Comparison of ENCODE assay signal across 17 cellular contexts in the genomic region with DNA sequence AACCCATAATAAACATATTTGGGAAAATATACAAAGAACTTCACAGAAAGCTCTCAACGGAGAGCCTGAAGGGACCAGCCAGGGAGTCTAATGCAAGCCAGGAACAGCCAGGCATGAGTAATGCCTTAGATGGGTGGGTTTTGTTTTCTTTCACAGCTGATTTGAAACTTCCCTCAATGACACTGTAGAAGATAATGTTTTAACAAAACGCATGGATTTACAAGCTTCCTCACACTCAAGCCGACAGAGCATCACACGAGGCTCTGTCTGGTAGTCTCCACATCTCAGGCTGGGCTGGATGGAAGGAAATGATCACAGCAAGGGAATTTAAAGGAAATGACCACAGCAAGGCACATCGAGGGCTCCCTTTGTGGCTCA.
DNase-seq lines count a peak whose midpoint lies in the region; ATAC-seq and TF ChIP-seq lines count a peak whose summit lies in the region.
"Had no signal": no experiment of that assay in that cellular context is flagged by ENCODE, and none has a peak within 500 bp of the region (broad histone marks: within the 10 kb centered on the region; RNA-seq: fewer than 3 reads in every experiment).

No MANE protein-coding gene starts in this region.

- POLR2A ChIA-PET in MCF 10A (lab: Yijun Ruan, JAX) = interaction anchor here (1.1 kb wide), 1 partner anchor 384 kb away, joined by 3 read pairs; no protein-coding TSS in a partner anchor

- intact Hi-C loops in breast epithelium (cut with DNase I; ENCODE audit: low total_unique reads) (no loop called here), MCF 10A (cut with micrococcal nuclease) (no loop called here), aorta (cut with DNase I) (loop anchor here in 1 of 2 donors (5.0 kb wide), 1 partner anchor 50 kb away; no protein-coding TSS in a partner anchor)

- no peaks in the 10 kb centered on the region for H3K79me2 ChIP-seq in fibroblast of lung (ENCODE audit: control insufficient read depth, insufficient read depth, low read length)

- H3K4me2 ChIP-seq in fibroblast of lung (ENCODE audit: extremely low read depth, insufficient read depth, low read length) = peak overlapping the region; percentile 66

- ATAC-seq in aorta (ENCODE audit: low FRiP score) (peak; percentile 80), HG03571 (IDR thresholded peaks at IDR 0.05; ENCODE audit: unreplicated experiment) (no peak), GM21619 (IDR thresholded peaks at IDR 0.05; ENCODE audit: unreplicated experiment) (no peak)
- ATAC-seq: HCT116, natural killer cell, Panc1 had no signal

- DNase-seq in breast epithelium (ENCODE audit: low spot score in 2 of 2) (no peak), MCF 10A (ENCODE audit: unreplicated experiment) (no peak), fibroblast of lung (ENCODE audit: low read depth in 2 of 2) (peak; percentile 61 to 62), aorta (no peak), NCI-H128 (lab: John Stamatoyannopoulos, UW; ENCODE audit: unreplicated experiment) (no peak)
- DNase-seq: activated CD4-positive, alpha-beta T cell treated with anti-CD3 and anti-CD28 coated beads, Interleukin-2, amount 50 U/mL, for 4 hours; activated gamma-delta T cell treated with Interleukin-2 at 50 U/mL for 16 hours; Calu3; natural killer cell; NCI-H1092 had no signal

- no peaks in the 10 kb centered on the region for H3K27me3 Mint-ChIP-seq in MCF 10A (ENCODE audit: insufficient read depth, unreplicated experiment)

- H4K20me1 ChIP-seq in fibroblast of lung (ENCODE audit: control insufficient read depth, extremely low read depth, insufficient read depth, low read length) = no peaks in the 10 kb centered on the region

- H3K27me3 ChIP-seq in breast epithelium (no peaks in the 10 kb centered on the region), fibroblast of lung (ENCODE audit: control insufficient read depth, insufficient read depth, low read length) (no peaks in the 10 kb centered on the region), muscle layer of duodenum (ENCODE audit: low read depth, low read length) (no peaks in the 10 kb centered on the region), aorta (ENCODE audit: control insufficient read depth in 1 of 2, insufficient read depth in 2 of 2, low read length in 1 of 2) (no peaks in the 10 kb centered on the region)
- H3K27me3 ChIP-seq: tibial nerve had no signal

- H3K4me1 ChIP-seq in breast epithelium (no peaks in the 10 kb centered on the region), fibroblast of lung (ENCODE audit: control insufficient read depth, extremely low read depth, insufficient read depth, low read length) (peaks cover 3% of the 10 kb centered on the region), muscle layer of duodenum (ENCODE audit: control insufficient read depth in 1 of 2, insufficient read depth in 2 of 2, low read length in 2 of 2) (no peaks in the 10 kb centered on the region), aorta (ENCODE audit: control insufficient read depth in 1 of 2, insufficient read depth in 2 of 2, low read length in 2 of 2) (peaks cover 0 to 2% of the 10 kb centered on the region in 2 donors)

- H2AFZ ChIP-seq in fibroblast of lung (ENCODE audit: low read length) = no peak overlapping the region

- CTCF ChIA-PET in MCF 10A (lab: Yijun Ruan, JAX) = interaction anchor here (1.0 kb wide), 1 partner anchor 16 kb away, joined by 3 read pairs; no protein-coding TSS in a partner anchor

- H3K9ac ChIP-seq in fibroblast of lung (ENCODE audit: insufficient read depth, low read length) = no peak overlapping the region

- no peak overlapping the region for H3K4me3 Mint-ChIP-seq in MCF 10A (ENCODE audit: unreplicated experiment)
- H3K4me3 Mint-ChIP-seq: natural killer cell had no signal

- H3K9me3 Mint-ChIP-seq in MCF 10A (ENCODE audit: unreplicated experiment) = no peaks in the 10 kb centered on the region
- H3K9me3 Mint-ChIP-seq: natural killer cell had no signal

- H3K27ac ChIP-seq in breast epithelium = peak overlapping the region; percentile 68 to 73
- H3K27ac ChIP-seq in fibroblast of lung (ENCODE audit: insufficient read depth, low read length) = peak overlapping the region; percentile 78
- peak overlapping the region; percentile 16 for H3K27ac ChIP-seq in muscle layer of duodenum (ENCODE audit: low read length)
- peak overlapping the region; percentile 44 to 92 for H3K27ac ChIP-seq in aorta (ENCODE audit: low read depth in 1 of 2, low read length in 2 of 2)
- H3K27ac ChIP-seq: 22Rv1 had no signal

- H3K36me3 ChIP-seq in breast epithelium = no peaks in the 10 kb centered on the region
- H3K36me3 ChIP-seq in fibroblast of lung (ENCODE audit: control insufficient read depth, insufficient read depth, low read length) = no peaks in the 10 kb centered on the region
- H3K36me3 ChIP-seq in muscle layer of duodenum (ENCODE audit: control insufficient read depth in 1 of 2, insufficient read depth in 2 of 2, low read length in 2 of 2) = no peaks in the 10 kb centered on the region
- H3K36me3 ChIP-seq in aorta (ENCODE audit: control insufficient read depth in 1 of 2, insufficient read depth in 2 of 2, low read length in 1 of 2) = no peaks in the 10 kb centered on the region
- H3K36me3 ChIP-seq: tibial nerve had no signal

- no peaks in the 10 kb centered on the region for H3K36me3 Mint-ChIP-seq in MCF 10A (ENCODE audit: insufficient read depth, unreplicated experiment)
- H3K36me3 Mint-ChIP-seq: natural killer cell had no signal

- peaks cover 10% of the 10 kb centered on the region for H3K4me1 Mint-ChIP-seq in MCF 10A (ENCODE audit: insufficient read depth, unreplicated experiment)

- no peak for TF ChIP-seq POLR2A in breast epithelium (IDR thresholded peaks at IDR 0.05)

- no peak overlapping the region for H3K4me3 ChIP-seq in breast epithelium
- H3K4me3 ChIP-seq in fibroblast of lung (replicated peaks in 1 of 4; ENCODE audit: control extremely low read depth in 1 of 4, insufficient read depth in 1 of 4, low read depth in 3 of 4, low read length in 4 of 4) = no peak overlapping the region
- H3K4me3 ChIP-seq in muscle layer of duodenum (ENCODE audit: low read depth in 1 of 2, low read length in 2 of 2) = no peak overlapping the region
- peak overlapping the region in 1 of 2 donors; percentile 50 for H3K4me3 ChIP-seq in aorta (ENCODE audit: low read length in 2 of 2)
- H3K4me3 ChIP-seq: tibial nerve had no signal

- TF ChIP-seq CTCF in breast epithelium (IDR thresholded peaks at IDR 0.05) = no peak
- no peak for TF ChIP-seq CTCF in MCF 10A (IDR thresholded peaks at IDR 0.05; ENCODE audit: unreplicated experiment)
- TF ChIP-seq CTCF in fibroblast of lung (conservative IDR thresholded peaks at IDR 0.05 in 1 of 2, IDR thresholded peaks at IDR 0.05 in 1 of 2; ENCODE audit: low read depth in 1 of 2, low read length in 2 of 2) = no peak

- BruUV-seq in MCF 10A (replicated peaks; lab: Mats Ljungman, UMichigan) = no TSS peak

- no peak overlapping the region for H3K27ac Mint-ChIP-seq in MCF 10A (ENCODE audit: low read depth, unreplicated experiment)
- H3K27ac Mint-ChIP-seq: natural killer cell had no signal

- no peaks in the 10 kb centered on the region for H3K9me3 ChIP-seq in breast epithelium
- no peaks in the 10 kb centered on the region for H3K9me3 ChIP-seq in fibroblast of lung (ENCODE audit: control insufficient read depth, insufficient read depth, low read depth, low read length)
- no peaks in the 10 kb centered on the region for H3K9me3 ChIP-seq in muscle layer of duodenum (ENCODE audit: control insufficient read depth in 1 of 2, low read length in 2 of 2)
- no peaks in the 10 kb centered on the region for H3K9me3 ChIP-seq in aorta (ENCODE audit: control insufficient read depth, low read length)
- H3K9me3 ChIP-seq: tibial nerve had no signal

- WGBS in aorta, 2 donors = 1 to 10% methylated on average over 5 of the region's 5 CpGs

Comparison
In these comparisons a context has a peak if more than half of its experiments do, and no peak if none do; other contexts are left out.
1. DNase-seq: peak in fibroblast of lung (2 of 2); none in breast epithelium (0 of 2), MCF 10A (single experiment), aorta (0 of 2) and NCI-H128 (single experiment).
2. H3K27ac ChIP-seq: peak in every context shown above with its lines; median percentile 78 in fibroblast of lung; 70 in breast epithelium; 68 in aorta; 16 in muscle layer of duodenum.